In genomic region chr3:47283193-47283537, GRCh38 we compare ENCODE assay signal across 8 cellular contexts. TPM values are rescaled to one million over a fixed set of nuclear protein-coding genes. Genes with fewer than 3 reads are reported as not detected.
A peak's percentile ranks its signal among the peaks of the same experiment; 100 is the strongest.
DNase-seq lines count a peak whose midpoint lies in the region; ATAC-seq and TF ChIP-seq lines count a peak whose summit lies in the region.

No MANE protein-coding gene starts in this region.

- peaks cover 39% of the 10 kb centered on the region for H3K36me3 Mint-ChIP-seq in central memory CD8-positive, alpha-beta T cell (ENCODE audit: insufficient read depth)

- no peaks in the 10 kb centered on the region for H3K27me3 Mint-ChIP-seq in central memory CD8-positive, alpha-beta T cell
- no peaks in the 10 kb centered on the region for H3K27me3 Mint-ChIP-seq in stimulated activated naive CD8-positive, alpha-beta T cell treated with anti-CD3 and anti-CD28 coated beads, Interleukin-15, amount 100 ng/mL, for 72 hours

- DNase-seq in SIG-M5 treated with dmso at 0.1 percent for 504 hours (lab: John Stamatoyannopoulos, UW; ENCODE audit: unreplicated experiment): peak; percentile 34
- no peak for DNase-seq in SIG-M5 (lab: John Stamatoyannopoulos, UW)
- peak; percentile 59 for DNase-seq in OCI-M1 (lab: John Stamatoyannopoulos, UW)
- no peak for DNase-seq in central memory CD8-positive, alpha-beta T cell (ENCODE audit: low spot score in 2 of 2)
- DNase-seq in lower leg skin (ENCODE audit: low spot score in 2 of 2): no peak
- no peak for DNase-seq in stimulated activated naive CD8-positive, alpha-beta T cell treated with anti-CD3 and anti-CD28 coated beads, Interleukin-15, amount 100 ng/mL, for 72 hours
- no peak for DNase-seq in H4 (ENCODE audit: low spot score)

- H3K9me3 Mint-ChIP-seq in central memory CD8-positive, alpha-beta T cell: no peaks in the 10 kb centered on the region
- H3K9me3 Mint-ChIP-seq in stimulated activated naive CD8-positive, alpha-beta T cell treated with anti-CD3 and anti-CD28 coated beads, Interleukin-15, amount 100 ng/mL, for 72 hours: no peaks in the 10 kb centered on the region

- intact Hi-C loops in lower leg skin (cut with DNase I; ENCODE audit: low total_unique reads): no loop called here

- TF ChIP-seq POLR2A in lower leg skin (IDR thresholded peaks at IDR 0.05): no peak

- H3K4me3 Mint-ChIP-seq in central memory CD8-positive, alpha-beta T cell: peak overlapping the region; percentile 97
- H3K4me3 Mint-ChIP-seq in stimulated activated naive CD8-positive, alpha-beta T cell treated with anti-CD3 and anti-CD28 coated beads, Interleukin-15, amount 100 ng/mL, for 72 hours: peak overlapping the region; percentile 99 to 100

- peak overlapping the region; percentile 99 for H3K27ac Mint-ChIP-seq in central memory CD8-positive, alpha-beta T cell (ENCODE audit: low read depth)
- peak overlapping the region; percentile 99 to 100 for H3K27ac Mint-ChIP-seq in stimulated activated naive CD8-positive, alpha-beta T cell treated with anti-CD3 and anti-CD28 coated beads, Interleukin-15, amount 100 ng/mL, for 72 hours

- ATAC-seq in central memory CD8-positive, alpha-beta T cell (replicated peaks; ENCODE audit: extremely low read depth, poor library complexity, severe bottlenecking): peak; percentile 15
- no peak for ATAC-seq in stimulated activated naive CD8-positive, alpha-beta T cell treated with anti-CD3 and anti-CD28 coated beads, Interleukin-15, amount 100 ng/mL, for 72 hours
- no peak for ATAC-seq in HG02571 (IDR thresholded peaks at IDR 0.05; ENCODE audit: unreplicated experiment)

- peak overlapping the region; percentile 85 for H3K4me3 ChIP-seq in lower leg skin (ENCODE audit: low read depth, poor library complexity, severe bottlenecking)

- no peak for TF ChIP-seq CTCF in lower leg skin (IDR thresholded peaks at IDR 0.05)

- peaks cover 45% of the 10 kb centered on the region for H3K4me1 Mint-ChIP-seq in central memory CD8-positive, alpha-beta T cell
- peaks cover 55% of the 10 kb centered on the region for H3K4me1 Mint-ChIP-seq in stimulated activated naive CD8-positive, alpha-beta T cell treated with anti-CD3 and anti-CD28 coated beads, Interleukin-15, amount 100 ng/mL, for 72 hours

- 1 to 2% methylated on average over 10 of the region's 10 CpGs for WGBS in lower leg skin, 2 donors

RNA-seq across cellular contexts. Expression of gene KLHL18, which starts 0.4 kb away (rescaled TPM):
- 10 to 100 TPM; 32.7 to 51.0 (median 44.5) TPM for total RNA-seq in lower leg skin
- total RNA-seq in H4 (2014; rRNA removed; shearing (Covaris generic)): 11.7 and 17.5 TPM in 2 replicates

RNA-seq across cellular contexts. Expression of gene KIF9, which starts 0.6 kb away (rescaled TPM):
- 10 to 100 TPM in 3 of 4 donors, 1 to 10 TPM in 1; 6.1 to 14.7 (median 12.0) TPM for total RNA-seq in lower leg skin
- 5.3 and 13.3 TPM in 2 replicates for total RNA-seq in H4 (2014; rRNA removed; shearing (Covaris generic))

Comparison
In these comparisons a context has a peak if more than half of its experiments do, and no peak if none do; other contexts are left out.
1. DNase-seq: peak in SIG-M5 treated with dmso at 0.1 percent for 504 hours (single experiment) and OCI-M1 (single experiment); none in SIG-M5 (single experiment), central memory CD8-positive, alpha-beta T cell (0 of 2), lower leg skin (0 of 2), stimulated activated naive CD8-positive, alpha-beta T cell treated with anti-CD3 and anti-CD28 coated beads, Interleukin-15, amount 100 ng/mL, for 72 hours (0 of 2) and H4 (single experiment).